8 cellular contexts compared by ENCODE assay signal in the genomic region with DNA sequence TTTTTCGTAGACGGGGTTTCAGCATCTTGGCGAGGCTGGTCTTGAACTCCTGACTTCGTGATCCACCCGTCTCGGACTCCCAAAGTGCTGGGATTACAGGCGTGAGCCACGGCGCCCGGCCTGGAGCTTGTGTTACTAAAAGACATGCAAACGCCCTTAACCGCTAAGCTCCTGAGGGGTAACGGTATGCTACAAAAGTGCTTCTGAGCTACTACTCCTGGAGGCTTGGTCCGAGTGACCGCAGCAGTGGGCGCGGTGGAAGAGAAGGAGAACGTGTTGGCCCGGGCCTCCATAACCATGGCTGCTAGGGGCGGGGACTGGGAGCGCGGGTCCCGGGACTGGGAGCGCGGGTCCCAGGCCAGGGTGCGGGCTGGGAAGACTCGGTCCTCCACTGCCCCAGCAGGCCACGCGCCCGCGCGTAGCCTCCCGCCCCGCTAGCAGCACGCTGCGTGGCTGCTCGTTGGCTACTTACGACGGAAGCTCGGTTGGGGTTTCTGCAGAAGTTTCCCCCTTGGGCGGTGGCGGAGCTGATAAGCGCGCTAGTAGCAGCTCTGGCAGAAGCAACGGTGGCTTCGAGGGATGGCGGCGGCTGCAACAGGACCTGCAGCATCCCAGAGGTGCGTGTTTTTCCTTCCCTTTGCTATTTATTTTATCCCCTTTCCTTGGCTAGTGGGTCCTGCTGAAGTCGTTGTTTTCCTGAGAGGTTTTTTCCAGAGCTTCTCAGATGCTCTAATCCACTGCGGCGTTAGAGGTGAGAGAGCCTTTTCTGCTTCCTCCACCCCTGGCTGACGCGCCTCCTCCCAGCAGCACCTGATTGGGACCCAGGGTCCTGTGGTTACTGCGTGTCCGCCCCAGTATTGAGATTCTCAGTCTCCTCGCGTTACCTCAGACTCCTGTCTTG.
DNase-seq lines count a peak whose midpoint lies in the region; ATAC-seq, FAIRE-seq and TF ChIP-seq lines count a peak whose summit lies in the region.

No MANE protein-coding gene starts in this region.

- peaks cover 12% of the 10 kb centered on the region for H3K4me1 ChIP-seq in neural progenitor cell

- no peaks in the 10 kb centered on the region for H4K20me1 ChIP-seq in neural progenitor cell (ENCODE audit: low read depth)

- no peaks in the 10 kb centered on the region for H3K36me3 ChIP-seq in KOPT-K1 (ENCODE audit: insufficient read depth, low read length)
- no peaks in the 10 kb centered on the region for H3K36me3 ChIP-seq in SK-N-MC (ENCODE audit: insufficient read depth, low read length)
- H3K36me3 ChIP-seq in neural progenitor cell = no peaks in the 10 kb centered on the region

- CTCF ChIA-PET in activated naive CD4-positive, alpha-beta T cell treated with anti-CD3 and anti-CD28 coated beads for 36 hours (lab: Charles Lee) = interaction anchor here (0.9 to 1.2 kb wide), 3 partner anchors 381 to 394 kb away, joined by 3 to 4 read pairs (median 3); no protein-coding TSS in a partner anchor

- H3K4me3 ChIP-seq in GM08714 (ENCODE audit: low read length) = peak overlapping the region; percentile 3; the same call in 1 of the 2 replicates
- H3K4me3 ChIP-seq in SK-N-MC = peak overlapping the region; percentile 84
- peak overlapping the region; percentile 51 for H3K4me3 ChIP-seq in neural progenitor cell

- peak overlapping the region; percentile 81 for H3K27ac Mint-ChIP-seq in activated naive CD4-positive, alpha-beta T cell treated with anti-CD3 and anti-CD28 coated beads for 36 hours
- peak overlapping the region; percentile 93 for H3K27ac Mint-ChIP-seq in neural progenitor cell

- TF ChIP-seq POLR2A in GM12891 (IDR thresholded peaks at IDR 0.05; ENCODE audit: low read depth, low read length) = no peak

- H3K79me2 ChIP-seq in neural progenitor cell (ENCODE audit: low read depth) = peaks cover 54% of the 10 kb centered on the region

- H2AFZ ChIP-seq in neural progenitor cell (replicated peaks) = peak overlapping the region; percentile 48

- H3K36me3 Mint-ChIP-seq in activated naive CD4-positive, alpha-beta T cell treated with anti-CD3 and anti-CD28 coated beads for 36 hours (ENCODE audit: low read depth) = peaks cover 2% of the 10 kb centered on the region
- H3K36me3 Mint-ChIP-seq in neural progenitor cell = peaks cover 4% of the 10 kb centered on the region

- no peaks in the 10 kb centered on the region for H3K9me3 Mint-ChIP-seq in activated naive CD4-positive, alpha-beta T cell treated with anti-CD3 and anti-CD28 coated beads for 36 hours
- H3K9me3 Mint-ChIP-seq in neural progenitor cell = peaks cover 2% of the 10 kb centered on the region

- peak overlapping the region; percentile 85 for H3K4me2 ChIP-seq in neural progenitor cell

- H3K9me3 ChIP-seq in KOPT-K1 (ENCODE audit: insufficient read depth, low read length, poor library complexity, severe bottlenecking) (no peaks in the 10 kb centered on the region), SK-N-MC (ENCODE audit: low read depth, low read length) (no peaks in the 10 kb centered on the region), neural progenitor cell (ENCODE audit: low read depth) (no peaks in the 10 kb centered on the region)

- FAIRE-seq in GM12891 (lab: Jason Lieb, UNC) = no peak

- peaks cover 14% of the 10 kb centered on the region for H3K4me1 Mint-ChIP-seq in activated naive CD4-positive, alpha-beta T cell treated with anti-CD3 and anti-CD28 coated beads for 36 hours (ENCODE audit: low read depth)
- H3K4me1 Mint-ChIP-seq in neural progenitor cell = peaks cover 24% of the 10 kb centered on the region

- H3K9ac ChIP-seq in SK-N-MC (ENCODE audit: insufficient read length) (peak overlapping the region; percentile 83), neural progenitor cell (no peak overlapping the region)

- DNase-seq in SK-N-MC (ENCODE audit: low read depth, low spot score) (peak; percentile 28), foreskin melanocyte (peak; percentile 62), neural progenitor cell (ENCODE audit: low spot score) (peak; percentile 87), GM12891 (ENCODE audit: insufficient read length, low spot score) (no peak)
- peak; percentile 88 for DNase-seq in activated naive CD4-positive, alpha-beta T cell treated with anti-CD3 and anti-CD28 coated beads for 36 hours
- peak; percentile 77 for DNase-seq in stimulated activated naive CD8-positive, alpha-beta T cell treated with anti-CD3 and anti-CD28 coated beads, Interleukin-15, Interleukin-2, amounts not matched to agents 100 U/mL and 50 U/mL, for 24 hours

- TF ChIP-seq CTCF in neural progenitor cell (IDR thresholded peaks at IDR 0.05) = no peak

- intact Hi-C loops in activated naive CD4-positive, alpha-beta T cell treated with anti-CD3 and anti-CD28 coated beads for 36 hours (cut with micrococcal nuclease) = loop anchor here (1.0 to 5.0 kb wide), 6 partner anchors 17 to 455 kb away; a partner anchor contains a TSS

- peak overlapping the region; percentile 88 for H3K4me3 Mint-ChIP-seq in activated naive CD4-positive, alpha-beta T cell treated with anti-CD3 and anti-CD28 coated beads for 36 hours
- H3K4me3 Mint-ChIP-seq in neural progenitor cell = peak overlapping the region; percentile 95

- H3K27ac ChIP-seq in KOPT-K1 (ENCODE audit: low read depth, low read length, poor library complexity, severe bottlenecking) (peak overlapping the region; percentile 68), SK-N-MC (peak overlapping the region; percentile 78), neural progenitor cell (peak overlapping the region; percentile 68)

- no peaks in the 10 kb centered on the region for H3K27me3 Mint-ChIP-seq in activated naive CD4-positive, alpha-beta T cell treated with anti-CD3 and anti-CD28 coated beads for 36 hours (ENCODE audit: low read depth)
- H3K27me3 Mint-ChIP-seq in neural progenitor cell (ENCODE audit: insufficient read depth, low read depth) = peaks cover 5% of the 10 kb centered on the region

- no peaks in the 10 kb centered on the region for H3K27me3 ChIP-seq in neural progenitor cell

- peaks cover 27% of the 10 kb centered on the region for H3F3A ChIP-seq in neural progenitor cell (ENCODE audit: low read depth)

- ATAC-seq in stimulated activated naive CD8-positive, alpha-beta T cell treated with anti-CD3 and anti-CD28 coated beads, Interleukin-15, Interleukin-2, amounts not matched to agents 100 U/mL and 50 U/mL, for 24 hours = peak; percentile 94

TF ChIP-seq in GM12891, 5 proteins besides CTCF, POLR2A, EP300 and RAD21:
- TF ChIP-seq TAF1 (IDR thresholded peaks at IDR 0.05; ENCODE audit: low read depth, low read length) (no peak), POU2F2 (IDR thresholded peaks at IDR 0.05; ENCODE audit: low read depth, low read length) (no peak), SPI1 (IDR thresholded peaks at IDR 0.05; ENCODE audit: low read depth, low read length) (no peak), POLR2AphosphoS5 (IDR thresholded peaks at IDR 0.05; ENCODE audit: low read depth, low read length) (no peak), PAX5 (IDR thresholded peaks at IDR 0.05; ENCODE audit: insufficient read depth, low read length, severe bottlenecking) (no peak)

Comparison
In these comparisons a context has a peak if more than half of its experiments do, and no peak if none do; other contexts are left out.
1. H3K4me3 ChIP-seq: peak in every context shown above with its lines; median percentile 84 in SK-N-MC; 51 in neural progenitor cell; 3 in GM08714.